Comparison of ENCODE assay signal across 8 cellular contexts in the genomic region with DNA sequence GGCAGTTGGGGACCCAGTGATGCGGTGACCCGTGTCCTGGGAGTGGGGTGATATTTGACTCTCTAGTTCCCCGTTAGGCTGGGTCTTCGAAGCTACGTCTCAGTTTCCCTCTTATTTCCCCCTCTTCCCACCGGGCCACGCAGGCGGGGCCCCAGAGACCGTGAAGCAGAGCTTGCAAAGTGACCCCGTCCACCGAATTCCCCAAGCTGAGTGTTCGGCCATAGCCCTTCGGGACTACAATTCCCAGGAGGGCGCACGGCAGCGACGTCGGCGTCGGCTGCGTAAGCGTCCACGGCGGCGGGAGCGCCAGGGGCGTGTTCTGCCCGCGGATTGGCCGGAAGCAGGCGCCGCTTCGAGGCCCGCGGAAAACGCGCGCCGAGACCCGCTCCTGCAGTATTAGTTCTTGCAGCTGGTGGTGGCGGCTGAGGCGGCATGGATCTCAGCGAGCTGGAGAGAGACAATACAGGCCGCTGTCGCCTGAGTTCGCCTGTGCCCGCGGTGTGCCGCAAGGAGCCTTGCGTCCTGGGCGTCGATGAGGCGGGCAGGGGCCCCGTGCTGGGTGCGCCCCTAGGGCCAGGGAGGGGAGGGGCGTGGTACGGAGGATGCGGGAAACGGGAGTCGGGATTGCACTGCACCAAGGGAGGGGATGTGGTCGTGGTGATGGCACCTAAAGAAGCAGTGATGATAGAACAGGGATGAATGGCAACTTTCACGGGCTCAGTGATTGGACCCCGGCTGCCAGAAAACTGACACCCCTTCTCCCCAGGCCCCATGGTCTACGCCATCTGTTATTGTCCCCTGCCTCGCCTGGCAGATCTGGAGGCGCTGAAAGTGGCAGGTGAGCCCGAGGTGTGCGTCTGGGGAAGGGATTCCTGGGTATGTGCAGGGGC.
DNase-seq lines count a peak whose midpoint lies in the region; ATAC-seq and TF ChIP-seq lines count a peak whose summit lies in the region.

A gene (plus strand): TSS at position 343 of the 890 bp plus-strand sequence. CDS start 90 bp downstream, at position 433.

- peak; percentile 80 for ATAC-seq in HG02852 (IDR thresholded peaks at IDR 0.05; ENCODE audit: unreplicated experiment)
- no peak for ATAC-seq in HG03025 (IDR thresholded peaks at IDR 0.05; ENCODE audit: low FRiP score, unreplicated experiment)

- DNase-seq in GM12864 (ENCODE audit: low read depth) (peak; percentile 76), NCI-H1930 (lab: John Stamatoyannopoulos, UW) (peak; percentile 80 to 87), T-helper 9 cell (peak; percentile 79), astrocyte of the spinal cord (ENCODE audit: low read depth, low spot score) (peak; percentile 92), hippocampal formation (lab: John Stamatoyannopoulos, UW) (peak; percentile 86 to 89), retinal pigment epithelial cell (ENCODE audit: low read depth) (no peak)

- in situ Hi-C loops in astrocyte of the spinal cord (cut with HindIII; ENCODE audit: low sequenced_read_pairs): no loop called here

- TF ChIP-seq CTCF in GM12864 (IDR thresholded peaks at IDR 0.05; ENCODE audit: low read depth, low read length, missing control alignments) (no peak), astrocyte of the spinal cord (IDR thresholded peaks at IDR 0.05; ENCODE audit: low read depth, low read length) (no peak), retinal pigment epithelial cell (conservative IDR thresholded peaks at IDR 0.05; ENCODE audit: low read depth, low read length) (no peak)

- peak within 1 kb of the TSS; percentile 89 for H3K4me3 ChIP-seq in GM12864 (ENCODE audit: low read depth, low read length)
- peak within 1 kb of the TSS; percentile 77 for H3K4me3 ChIP-seq in astrocyte of the spinal cord (ENCODE audit: low read depth, low read length)
- peak within 1 kb of the TSS; percentile 70 for H3K4me3 ChIP-seq in retinal pigment epithelial cell (ENCODE audit: low read length)
